ENCODE assay signal across 17 cellular contexts in genomic region chr11:45673441-45673840, GRCh38. TPM values are rescaled to one million over a fixed set of nuclear protein-coding genes. Genes with fewer than 3 reads are reported as not detected.
A peak's percentile ranks its signal among the peaks of the same experiment; 100 is the strongest.
DNase-seq lines count a peak whose midpoint lies in the region; FAIRE-seq and TF ChIP-seq lines count a peak whose summit lies in the region.
"Had no signal": no experiment of that assay in that cellular context is flagged by ENCODE, and none has a peak within 500 bp of the region (broad histone marks: within the 10 kb centered on the region; RNA-seq: fewer than 3 reads in every experiment).

No MANE protein-coding gene starts in this region.

- H3K4me1 Mint-ChIP-seq in chondrocyte (ENCODE audit: low read depth) = no peaks in the 10 kb centered on the region
- H3K4me1 Mint-ChIP-seq: CD4-positive, alpha-beta memory T cell had no signal

- no peak for FAIRE-seq in kidney (lab: Jason Lieb, UNC)
- FAIRE-seq: G401.6, GM12892, H54 had no signal

- H3K27me3 Mint-ChIP-seq in chondrocyte (ENCODE audit: low read depth) = peaks cover 8% of the 10 kb centered on the region

- no peak for TF ChIP-seq EP300 in sigmoid colon (IDR thresholded peaks at IDR 0.05)

- 85 to 86% methylated on average over 4 of the region's 4 CpGs for WGBS in sigmoid colon, 2 donors

- DNase-seq in chondrocyte (ENCODE audit: low spot score) (peak; percentile 44), kidney (peak; percentile 54), sigmoid colon (peak; percentile 62), NCI-H2029 (lab: John Stamatoyannopoulos, UW) (no peak), T-helper 2 cell (no peak)
- no peak for DNase-seq in stimulated activated CD4-positive, alpha-beta T cell treated with anti-CD3 and anti-CD28 coated beads, Interleukin-4, amount 100 ng/mL, for 24 hours
- DNase-seq: C1 segment of cervical spinal cord; Calu3; CD4-positive, alpha-beta memory T cell; COR-L47; DND-41; GOT3; HFFc6 had no signal

- no peaks in the 10 kb centered on the region for H3K36me3 Mint-ChIP-seq in chondrocyte (ENCODE audit: low read depth)
- H3K36me3 Mint-ChIP-seq: CD4-positive, alpha-beta memory T cell had no signal

- H3K9ac ChIP-seq in kidney (ENCODE audit: low read length in 2 of 2) = no peak overlapping the region

- H3K9me3 ChIP-seq in kidney (ENCODE audit: control insufficient read depth in 1 of 2, low read length in 2 of 2) (no peaks in the 10 kb centered on the region), sigmoid colon (no peaks in the 10 kb centered on the region)
- H3K9me3 ChIP-seq: HAP-1 had no signal

- H3K4me3 ChIP-seq in kidney (ENCODE audit: low read length in 2 of 2) = no peak overlapping the region
- no peak overlapping the region for H3K4me3 ChIP-seq in sigmoid colon
- H3K4me3 ChIP-seq: HAP-1 had no signal

- no peak overlapping the region for H3K4me3 Mint-ChIP-seq in chondrocyte (ENCODE audit: unreplicated experiment)
- H3K4me3 Mint-ChIP-seq: CD4-positive, alpha-beta memory T cell; HFFc6 had no signal

- no peaks in the 10 kb centered on the region for H3K27me3 ChIP-seq in sigmoid colon

- H3K4me1 ChIP-seq in kidney (ENCODE audit: control insufficient read depth in 1 of 2, insufficient read depth in 1 of 2, low read depth in 1 of 2, low read length in 2 of 2) (no peaks in the 10 kb centered on the region), sigmoid colon (no peaks in the 10 kb centered on the region)
- H3K4me1 ChIP-seq: HAP-1 had no signal

- intact Hi-C loops in kidney (cut with DNase I) = no loop called here
- intact Hi-C loops in sigmoid colon (cut with DNase I) = loop anchor here (5.0 kb wide), 1 partner anchor 99 kb away; no protein-coding TSS in a partner anchor

- H3K27ac ChIP-seq in kidney (ENCODE audit: low read depth in 2 of 2, low read length in 2 of 2) (no peak overlapping the region), sigmoid colon (no peak overlapping the region)

- H3K36me3 ChIP-seq in kidney (ENCODE audit: control insufficient read depth in 1 of 2, insufficient read depth in 2 of 2, low read length in 2 of 2) (no peaks in the 10 kb centered on the region), sigmoid colon (no peaks in the 10 kb centered on the region)
- H3K36me3 ChIP-seq: HAP-1 had no signal

- TF ChIP-seq CTCF in chondrocyte (IDR thresholded peaks at IDR 0.05) = no peak
- no peak for TF ChIP-seq CTCF in kidney (IDR thresholded peaks at IDR 0.05; ENCODE audit: borderline replicate concordance, extremely low read depth, insufficient read depth)
- no peak for TF ChIP-seq CTCF in sigmoid colon (IDR thresholded peaks at IDR 0.05)

- H3K27ac Mint-ChIP-seq in chondrocyte (ENCODE audit: unreplicated experiment) = no peak overlapping the region
- H3K27ac Mint-ChIP-seq: CD4-positive, alpha-beta memory T cell; HFFc6 had no signal

- no peaks in the 10 kb centered on the region for H3K9me3 Mint-ChIP-seq in chondrocyte (ENCODE audit: low read depth)
- H3K9me3 Mint-ChIP-seq: CD4-positive, alpha-beta memory T cell; HFFc6 had no signal

- TF ChIP-seq POLR2A in sigmoid colon (IDR thresholded peaks at IDR 0.05) = no peak

RNA-seq across cellular contexts. Expression of gene CHST1, which starts 8.0 kb away (rescaled TPM):
- total RNA-seq in chondrocyte (1.9 to 13.6 TPM (median 12.5 TPM) in 3 replicates), kidney (2.8 TPM), sigmoid colon (1 to 10 TPM in 3 of 4 donors, under 1 TPM in 1; 0.55 to 1.5 (median 1.5) TPM)
- polyA plus RNA-seq in kidney (ENCODE audit: insufficient read depth, low read depth, low replicate concordance) (2.9 TPM), sigmoid colon (1 to 10 TPM in 1 of 3 donors, under 1 TPM in 2; 0.23 to 1.2 (median 0.60) TPM)
- total RNA-seq: Calu3; CD4-positive, alpha-beta memory T cell had no signal
- polyA plus RNA-seq: CD4-positive, alpha-beta memory T cell had no signal

Comparison
In these comparisons a context has a peak if more than half of its experiments do, and no peak if none do; other contexts are left out.
1. DNase-seq: peak in chondrocyte (single experiment), kidney (single experiment) and sigmoid colon (single experiment); none in NCI-H2029 (single experiment), stimulated activated CD4-positive, alpha-beta T cell treated with anti-CD3 and anti-CD28 coated beads, Interleukin-4, amount 100 ng/mL, for 24 hours (single experiment) and T-helper 2 cell (0 of 5).